Comparison of ENCODE assay signal across 8 cellular contexts in the genomic region with DNA sequence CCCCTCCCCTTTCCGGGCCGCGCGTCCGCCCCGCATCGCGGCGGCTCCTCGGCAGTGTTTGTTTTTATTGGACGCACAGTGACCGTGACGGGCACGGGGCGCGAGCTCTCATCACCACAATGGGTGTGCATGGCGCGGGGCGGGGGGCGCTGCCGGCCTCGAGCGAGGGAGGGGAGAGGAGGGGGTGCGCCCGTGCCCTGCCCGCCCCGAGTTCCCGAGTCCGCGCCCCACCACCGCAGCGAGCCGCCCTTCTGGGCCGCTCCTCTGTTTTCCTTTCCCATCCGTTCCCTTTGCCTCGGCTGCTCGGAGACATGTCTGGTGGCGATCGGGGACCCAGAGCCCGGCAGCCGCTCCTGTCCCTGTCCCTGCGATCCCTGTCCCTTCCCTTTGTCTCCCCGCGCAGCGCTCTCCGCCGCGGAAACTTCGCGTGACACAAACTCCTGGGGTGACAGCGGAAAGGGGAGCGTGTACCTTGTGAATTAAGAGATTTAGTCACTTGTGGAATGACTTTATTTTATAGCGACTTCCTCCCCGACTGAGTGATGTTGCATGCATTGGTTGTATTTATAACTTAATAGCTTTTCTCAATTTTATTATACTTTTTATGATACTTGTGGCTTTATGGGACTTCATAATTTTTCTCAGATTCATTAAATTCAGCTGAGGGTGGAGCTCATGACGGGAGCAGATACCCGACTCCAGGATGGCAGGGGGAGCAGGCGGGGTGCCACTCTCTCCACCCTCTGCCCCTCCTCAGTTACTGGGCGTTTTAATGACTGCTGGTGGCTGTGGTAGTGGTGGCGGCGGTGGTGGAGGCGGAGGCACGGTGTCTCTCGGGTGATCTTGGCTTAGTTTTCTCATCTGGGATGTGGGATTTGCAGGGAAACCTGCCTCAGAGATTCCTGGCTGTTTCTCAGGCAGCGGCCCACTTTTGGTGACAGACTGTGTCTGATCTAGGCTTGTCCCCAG. TPM values are rescaled to one million over a fixed set of nuclear protein-coding genes. Genes with fewer than 3 reads are reported as not detected.
DNase-seq lines count a peak whose midpoint lies in the region; ATAC-seq and TF ChIP-seq lines count a peak whose summit lies in the region.

No MANE protein-coding gene starts in this region.

- CTCF ChIA-PET in AG04449 (lab: Yijun Ruan, JAX), result interaction anchor here (0.7 to 2.6 kb wide), 3 partner anchors 12 to 405 kb away, joined by 3 to 9 read pairs (median 6); no protein-coding TSS in a partner anchor

- peaks cover 18% of the 10 kb centered on the region for H3K4me1 ChIP-seq in Loucy (ENCODE audit: insufficient read depth, low read length, poor library complexity, severe bottlenecking)

- DNase-seq in AG04449 (ENCODE audit: low read depth, low spot score), result no peak
- DNase-seq in cerebellum (ENCODE audit: low spot score), result peak; percentile 35
- peak; percentile 13 for DNase-seq in myocyte (ENCODE audit: low read depth)
- DNase-seq in NCI-H2171 treated with DMSO at 0.1 percent for 48 hours (lab: John Stamatoyannopoulos, UW), result no peak
- no peak for DNase-seq in kidney glomerular epithelial cell (lab: John Stamatoyannopoulos, UW)
- DNase-seq in KBM-7, result no peak

- H3K36me3 ChIP-seq in Loucy (ENCODE audit: insufficient read depth, low read length), result no peaks in the 10 kb centered on the region

- no peaks in the 10 kb centered on the region for H3K79me2 ChIP-seq in Loucy (ENCODE audit: insufficient read depth, low read length)

- no peaks in the 10 kb centered on the region for H3K9me3 ChIP-seq in Loucy (ENCODE audit: insufficient read depth, low read depth, low read length)

- peak overlapping the region; percentile 27 for H3K4me3 ChIP-seq in AG04449 (ENCODE audit: low read depth, low read length)
- peak overlapping the region; percentile 39 for H3K4me3 ChIP-seq in Loucy (ENCODE audit: low read length, poor library complexity, severe bottlenecking)

- no peaks in the 10 kb centered on the region for H4K20me1 ChIP-seq in Loucy (ENCODE audit: insufficient read depth, low read length, poor library complexity, severe bottlenecking)

- TF ChIP-seq CTCF in AG04449 (IDR thresholded peaks at IDR 0.05; ENCODE audit: insufficient read depth, low read length, missing control alignments) (no peak), Loucy (conservative IDR thresholded peaks at IDR 0.05; ENCODE audit: low read length) (no peak)

- in situ Hi-C loops in KBM-7 (cut with MboI; ENCODE audit: low pct_unique_long_range_greater_than_20kb, low sequenced_read_pairs), result no loop called here

- H3K27me3 ChIP-seq in Loucy (ENCODE audit: insufficient read depth, low read length, poor library complexity, severe bottlenecking), result no peaks in the 10 kb centered on the region

- ATAC-seq in HG03175 (IDR thresholded peaks at IDR 0.05; ENCODE audit: unreplicated experiment), result no peak

- H2AFZ ChIP-seq in Loucy (ENCODE audit: low read length), result peak overlapping the region; percentile 49; the same call in 1 of the 2 replicates

- peak overlapping the region; percentile 16 for H3K9ac ChIP-seq in Loucy (ENCODE audit: low read depth, low read length, poor library complexity, severe bottlenecking)

- H3F3A ChIP-seq in Loucy (ENCODE audit: low read depth), result no peaks in the 10 kb centered on the region

- H3K9me2 ChIP-seq in Loucy (replicated peaks; ENCODE audit: low read depth, low read length), result no peaks in the 10 kb centered on the region

- peak overlapping the region; percentile 53 for H3K4me2 ChIP-seq in Loucy (ENCODE audit: low read depth, low read length, poor library complexity, severe bottlenecking)

- POLR2A ChIA-PET in AG04449 (lab: Yijun Ruan, JAX), result no interaction called here

RNA-seq across cellular contexts. Expression of a gene that starts 40.8 kb away (rescaled TPM):
- total RNA-seq in cerebellum, result 2.2 TPM
- 8.1 and 12.0 TPM in 2 replicates for total RNA-seq in myocyte
- polyA plus RNA-seq in myocyte (2012), result 5.8 TPM

RNA-seq across cellular contexts. Expression of a gene that starts 50.5 kb away (rescaled TPM):
- total RNA-seq in cerebellum (11.4 TPM), myocyte (5.7 and 7.0 TPM in 2 replicates)
- 6.4 TPM for polyA plus RNA-seq in myocyte (2012)

Comparison
In these comparisons a context has a peak if more than half of its experiments do, and no peak if none do; other contexts are left out.
1. DNase-seq: peak in cerebellum (single experiment) and myocyte (single experiment); none in AG04449 (single experiment), NCI-H2171 treated with DMSO at 0.1 percent for 48 hours (single experiment), kidney glomerular epithelial cell (single experiment) and KBM-7 (single experiment).